In the genomic region with DNA sequence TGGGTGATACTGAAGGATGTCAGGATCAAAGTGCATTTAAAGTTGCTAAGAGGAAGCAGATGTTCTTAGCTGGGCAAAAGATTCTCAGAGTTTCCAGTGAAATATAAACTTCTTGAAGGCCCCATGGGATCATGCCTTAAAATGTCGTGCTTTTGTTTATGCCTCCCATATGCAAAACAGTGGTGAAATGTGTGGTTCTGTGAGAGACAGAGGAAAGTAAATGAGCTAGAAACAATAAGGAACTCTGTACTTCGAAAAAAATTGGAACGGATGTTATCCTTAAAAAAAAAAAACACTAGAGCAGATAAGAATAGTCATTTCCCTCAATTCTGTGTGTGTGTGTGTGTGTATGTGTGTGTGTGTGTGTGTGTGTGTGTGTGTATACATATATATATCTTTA, we compare ENCODE assay signal across 13 cellular contexts.
DNase-seq lines count a peak whose midpoint lies in the region; ATAC-seq and TF ChIP-seq lines count a peak whose summit lies in the region.
"Had no signal": no experiment of that assay in that cellular context is flagged by ENCODE, and none has a peak within 500 bp of the region (broad histone marks: within the 10 kb centered on the region; RNA-seq: fewer than 3 reads in every experiment).

No MANE protein-coding gene starts in this region.

- H3K4me1 Mint-ChIP-seq in nephron = peaks cover 17% of the 10 kb centered on the region

- H3K27ac Mint-ChIP-seq in nephron = peak overlapping the region; percentile 79 to 82 (median 81)

- peak overlapping the region; percentile 26 for H3K27ac ChIP-seq in brain microvascular endothelial cell
- H3K27ac ChIP-seq: left lung, skin epidermis, WERI-Rb-1 had no signal

- no peak overlapping the region for H3K4me3 ChIP-seq in brain microvascular endothelial cell (ENCODE audit: low read depth, low read length)
- H3K4me3 ChIP-seq: left lung, skin epidermis had no signal

- no peaks in the 10 kb centered on the region for H3K36me3 ChIP-seq in brain microvascular endothelial cell (replicated peaks)
- H3K36me3 ChIP-seq: left lung, WERI-Rb-1 had no signal

- H3K9me3 Mint-ChIP-seq in nephron = no peaks in the 10 kb centered on the region

- H3K27me3 ChIP-seq in brain microvascular endothelial cell (replicated peaks) = no peaks in the 10 kb centered on the region
- H3K27me3 ChIP-seq: left lung had no signal

- no peak overlapping the region for H3K4me3 Mint-ChIP-seq in nephron

- ATAC-seq in HG03342 (IDR thresholded peaks at IDR 0.05; ENCODE audit: unreplicated experiment) = peak; percentile 68
- ATAC-seq in HG03354 (IDR thresholded peaks at IDR 0.05; ENCODE audit: poor library complexity, severe bottlenecking, unreplicated experiment) = no peak
- ATAC-seq in GM21528 (IDR thresholded peaks at IDR 0.05; ENCODE audit: low FRiP score, unreplicated experiment) = no peak
- ATAC-seq: left lung had no signal

- in situ Hi-C loops in brain microvascular endothelial cell (cut with HindIII; ENCODE audit: low pct_ligation_motif_present, low sequenced_read_pairs) = no loop called here

- TF ChIP-seq CTCF in brain microvascular endothelial cell (IDR thresholded peaks at IDR 0.05; ENCODE audit: low read depth, low read length, missing control alignments) (no peak), nephron (IDR thresholded peaks at IDR 0.05; ENCODE audit: unreplicated experiment in 3 of 3) (no peak)

- no peaks in the 10 kb centered on the region for H3K36me3 Mint-ChIP-seq in nephron (ENCODE audit: low read depth)

- no peaks in the 10 kb centered on the region for H3K27me3 Mint-ChIP-seq in nephron (ENCODE audit: low read depth)

- DNase-seq in GDM1 (lab: John Stamatoyannopoulos, UW) = peak; percentile 57
- peak; percentile 66 for DNase-seq in brain microvascular endothelial cell
- no peak for DNase-seq in cerebellar cortex (ENCODE audit: low spot score)
- no peak for DNase-seq in NK-92 treated with Interleukin-12 subunit alpha and Interleukin-12 subunit beta, amount 100 ng/mL, for 24 hours (lab: John Stamatoyannopoulos, UW)
- DNase-seq: activated gamma-delta T cell, DMS153, left lung, WERI-Rb-1 had no signal

Comparison
In these comparisons a context has a peak if more than half of its experiments do, and no peak if none do; other contexts are left out.
1. DNase-seq: peak in GDM1 (single experiment) and brain microvascular endothelial cell (single experiment); none in cerebellar cortex (single experiment) and NK-92 treated with Interleukin-12 subunit alpha and Interleukin-12 subunit beta, amount 100 ng/mL, for 24 hours (single experiment).